In genomic region chr5:54757541-54757940, GRCh38 we compare ENCODE assay signal across 17 cellular contexts.
DNase-seq lines count a peak whose midpoint lies in the region; ATAC-seq and FAIRE-seq lines count a peak whose summit lies in the region.
"Had no signal": no experiment of that assay in that cellular context is flagged by ENCODE, and none has a peak within 500 bp of the region (broad histone marks: within the 10 kb centered on the region; RNA-seq: fewer than 3 reads in every experiment).

No MANE protein-coding gene starts in this region.

- ATAC-seq in HG02840 (IDR thresholded peaks at IDR 0.05; ENCODE audit: low FRiP score, unreplicated experiment) = no peak
- ATAC-seq: CD8-positive, alpha-beta T cell had no signal

- H3K27ac ChIP-seq in epithelial cell of prostate = peak overlapping the region; percentile 27
- H3K27ac ChIP-seq: HL-60, PC-9 had no signal

- no peak for FAIRE-seq in RCC 7860 (lab: Jason Lieb, UNC)
- FAIRE-seq: G401.6, H1 had no signal

- in situ Hi-C loops in G401 (cut with HindIII; ENCODE audit: low sequenced_read_pairs) (no loop called here), ACHN (cut with HindIII; ENCODE audit: low pct_ligation_motif_present, low pct_unique_long_range_greater_than_20kb, low sequenced_read_pairs) (no loop called here)

- DNase-seq in G401 (ENCODE audit: low spot score) (peak; percentile 90), NCI-H2171 treated with DMSO at 0.1 percent for 48 hours (lab: John Stamatoyannopoulos, UW) (peak; percentile 40), epithelial cell of prostate (ENCODE audit: low read depth, low spot score) (no peak), pons (ENCODE audit: low spot score) (peak; percentile 63), putamen (ENCODE audit: low spot score) (no peak), ACHN (no peak), RCC 7860 (ENCODE audit: low spot score) (no peak)
- DNase-seq: CD8-positive, alpha-beta T cell; DMS79 treated with DMSO at 0.1 percent for 48 hours; NCI-H2029; NCI-H510A treated with DMSO at 0.1 percent for 48 hours; NCI-H82; PC-9 had no signal

Comparison
In these comparisons a context has a peak if more than half of its experiments do, and no peak if none do; other contexts are left out.
1. DNase-seq: peak in G401 (single experiment), NCI-H2171 treated with DMSO at 0.1 percent for 48 hours (single experiment) and pons (single experiment); none in epithelial cell of prostate (single experiment), putamen (single experiment), ACHN (single experiment) and RCC 7860 (single experiment).